Comparison of ENCODE assay signal across 1 cellular context in the genomic region with DNA sequence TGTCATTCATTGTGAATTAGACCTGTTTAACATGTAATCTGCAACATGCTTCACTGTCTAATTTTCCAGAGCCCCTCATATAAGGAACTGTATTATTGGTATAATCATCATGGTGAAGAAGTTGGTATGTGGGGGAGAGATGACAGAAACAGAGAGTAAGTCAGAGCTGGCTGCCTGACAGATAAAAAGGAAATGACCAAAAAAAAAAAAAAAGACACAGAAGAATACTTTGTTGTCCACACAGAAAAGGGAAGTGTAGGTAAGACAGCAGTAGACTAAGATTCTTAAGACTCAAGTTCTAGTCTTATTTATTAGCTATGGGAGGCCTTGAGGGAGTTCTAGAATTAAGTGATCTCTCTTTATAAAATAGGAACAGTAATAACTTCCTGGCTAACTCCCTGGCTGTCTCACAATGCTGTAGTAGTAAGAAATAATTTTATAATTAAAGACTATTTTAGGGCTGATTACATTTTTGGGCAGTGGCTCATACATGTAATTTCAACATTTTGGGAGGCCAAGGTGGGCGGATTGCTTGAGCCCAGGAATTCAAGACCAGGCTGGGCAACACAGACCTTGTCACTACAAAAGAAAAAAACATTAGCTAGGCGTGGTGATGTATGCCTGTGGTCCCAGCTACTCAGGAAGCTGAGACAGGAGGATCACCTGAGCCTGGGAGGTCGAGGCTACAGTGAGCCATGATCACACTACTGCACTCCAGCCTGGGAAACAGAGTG.
TF ChIP-seq lines count a peak whose summit lies in the region.

No MANE protein-coding gene starts in this region.

TF ChIP-seq in GM12878, 131 proteins besides CTCF, POLR2A, EP300 and RAD21 (continued from another document):
- TF ChIP-seq ZNF384 (IDR thresholded peaks at IDR 0.05; ENCODE audit: borderline replicate concordance, low read depth, low read length) = peak; percentile 95
- TF ChIP-seq SPI1 (IDR thresholded peaks at IDR 0.05; ENCODE audit: borderline replicate concordance, insufficient read depth, low read depth, low read length) = peak; percentile 86; the same call in 1 of the 2 replicates
- TF ChIP-seq ZSCAN29 (IDR thresholded peaks at IDR 0.05) = no peak
- no peak for TF ChIP-seq NFYA (IDR thresholded peaks at IDR 0.05; ENCODE audit: borderline replicate concordance, low read depth, low read length)
- 0 out of 2 replicates have a peak, but pooled peaks have one; percentile 56 for TF ChIP-seq NBN (IDR thresholded peaks at IDR 0.05)
- no peak for TF ChIP-seq E4F1 (IDR thresholded peaks at IDR 0.05; ENCODE audit: borderline replicate concordance, partially characterized antibody)
